Comparison of ENCODE assay signal across 8 cellular contexts in genomic region chr16:22191089-22191965, GRCh38. TPM values are rescaled to one million over a fixed set of nuclear protein-coding genes. Genes with fewer than 3 reads are reported as not detected.
A peak's percentile ranks its signal among the peaks of the same experiment; 100 is the strongest.
DNase-seq lines count a peak whose midpoint lies in the region; ATAC-seq and TF ChIP-seq lines count a peak whose summit lies in the region.

No MANE protein-coding gene starts in this region.

- ATAC-seq in HG02870 (IDR thresholded peaks at IDR 0.05; ENCODE audit: unreplicated experiment): peak; percentile 28

- peaks cover 10% of the 10 kb centered on the region for H3K36me3 Mint-ChIP-seq in T-helper 1 cell treated with Interleukin-12 subunit alpha and Interleukin-12 subunit beta and Interleukin-4 antibody, amounts not matched to agents 30 μg/mL and 1 μg/mL, for 36 hours (ENCODE audit: low read depth)

- H3K4me1 Mint-ChIP-seq in T-helper 1 cell treated with Interleukin-12 subunit alpha and Interleukin-12 subunit beta and Interleukin-4 antibody, amounts not matched to agents 30 μg/mL and 1 μg/mL, for 36 hours (ENCODE audit: low read depth): peaks cover 56% of the 10 kb centered on the region

- H3K4me3 Mint-ChIP-seq in T-helper 1 cell treated with Interleukin-12 subunit alpha and Interleukin-12 subunit beta and Interleukin-4 antibody, amounts not matched to agents 30 μg/mL and 1 μg/mL, for 36 hours: peak overlapping the region; percentile 90

- H3K27me3 ChIP-seq in right atrium auricular region: no peaks in the 10 kb centered on the region
- H3K27me3 ChIP-seq in vagina: no peaks in the 10 kb centered on the region

- H3K4me1 ChIP-seq in right atrium auricular region (peaks cover 0 to 38% of the 10 kb centered on the region in 2 donors), vagina (peaks cover 45% of the 10 kb centered on the region)

- DNase-seq in GM12865 (ENCODE audit: low read depth) (peak; percentile 98), NCI-H1694 (lab: John Stamatoyannopoulos, UW) (peak; percentile 77), amygdala (lab: John Stamatoyannopoulos, UW) (peak; percentile 94 to 100 (median 99)), right atrium auricular region (ENCODE audit: low spot score) (peak; percentile 100), putamen (ENCODE audit: low spot score) (peak; percentile 98), vagina (ENCODE audit: extremely low spot score in 2 of 2) (peak; percentile 99 to 100)

- no peaks in the 10 kb centered on the region for H3K27me3 Mint-ChIP-seq in T-helper 1 cell treated with Interleukin-12 subunit alpha and Interleukin-12 subunit beta and Interleukin-4 antibody, amounts not matched to agents 30 μg/mL and 1 μg/mL, for 36 hours (ENCODE audit: low read depth)

- H3K36me3 ChIP-seq in right atrium auricular region (no peaks in the 10 kb centered on the region), vagina (no peaks in the 10 kb centered on the region)

- H3K9me3 ChIP-seq in right atrium auricular region (no peaks in the 10 kb centered on the region), vagina (no peaks in the 10 kb centered on the region)

- TF ChIP-seq POLR2A in vagina (IDR thresholded peaks at IDR 0.05): peak in 1 of 2 donors; percentile 97

- H3K27ac ChIP-seq in right atrium auricular region: peak overlapping the region; percentile 95 to 97
- peak overlapping the region; percentile 97 for H3K27ac ChIP-seq in vagina

- TF ChIP-seq CTCF in GM12865 (IDR thresholded peaks at IDR 0.05; ENCODE audit: insufficient read depth, low read depth, low read length, missing control alignments): no peak
- TF ChIP-seq CTCF in right atrium auricular region (IDR thresholded peaks at IDR 0.05): no peak
- TF ChIP-seq CTCF in vagina (IDR thresholded peaks at IDR 0.05): no peak

- intact Hi-C loops in vagina (cut with DNase I): no loop called here

- peak overlapping the region; percentile 82 for H3K4me3 ChIP-seq in GM12865 (ENCODE audit: low read depth, low read length)
- H3K4me3 ChIP-seq in right atrium auricular region: peak overlapping the region; percentile 47 to 77
- peak overlapping the region; percentile 44 to 46 for H3K4me3 ChIP-seq in vagina

- H3K27ac Mint-ChIP-seq in T-helper 1 cell treated with Interleukin-12 subunit alpha and Interleukin-12 subunit beta and Interleukin-4 antibody, amounts not matched to agents 30 μg/mL and 1 μg/mL, for 36 hours: peak overlapping the region; percentile 97

- H3K9me3 Mint-ChIP-seq in T-helper 1 cell treated with Interleukin-12 subunit alpha and Interleukin-12 subunit beta and Interleukin-4 antibody, amounts not matched to agents 30 μg/mL and 1 μg/mL, for 36 hours: peaks cover 4% of the 10 kb centered on the region

RNA-seq across cellular contexts. Expression of gene EEF2K, which starts 14.8 kb away (rescaled TPM):
- total RNA-seq in right atrium auricular region (10 to 100 TPM; 12.9 to 18.9 TPM), vagina (50.3 TPM)

RNA-seq across cellular contexts. Expression of gene SDR42E2, which starts 29.0 kb away (rescaled TPM):
- total RNA-seq in right atrium auricular region (not detected), vagina (not detected)

Comparison
In these comparisons a context has a peak if more than half of its experiments do, and no peak if none do; other contexts are left out.
1. Peak in every context shown above with its lines: DNase-seq, ATAC-seq, H3K4me3 ChIP-seq and H3K27ac ChIP-seq.